15 cellular contexts compared by ENCODE assay signal in genomic region chr9:13175732-13176131, GRCh38.
DNase-seq lines count a peak whose midpoint lies in the region; ATAC-seq, FAIRE-seq and TF ChIP-seq lines count a peak whose summit lies in the region.
"Had no signal": no experiment of that assay in that cellular context is flagged by ENCODE, and none has a peak within 500 bp of the region (broad histone marks: within the 10 kb centered on the region; RNA-seq: fewer than 3 reads in every experiment).

No MANE protein-coding gene starts in this region.

- H3F3A ChIP-seq in GM23338 (replicated peaks; ENCODE audit: low read depth) = no peaks in the 10 kb centered on the region

- H3K4me2 ChIP-seq in GM23338 = no peak overlapping the region
- H3K4me2 ChIP-seq: BLaER1 treated with 17β-estradiol and CSF1 and Interleukin-3, amounts not matched to agents 10 nM and 100 nM had no signal

- H3K27me3 Mint-ChIP-seq in GM23338 (ENCODE audit: insufficient read depth, low read depth, poor library complexity) (no peaks in the 10 kb centered on the region), WTC11 (ENCODE audit: low read depth) (no peaks in the 10 kb centered on the region), mesothelial cell of epicardium (ENCODE audit: low read depth) (no peaks in the 10 kb centered on the region)
- H3K27me3 Mint-ChIP-seq: CD4-positive, alpha-beta T cell had no signal

- H3K27ac ChIP-seq in GM23338 (ENCODE audit: low read depth) = no peak overlapping the region
- no peak overlapping the region for H3K27ac ChIP-seq in kidney (ENCODE audit: low read depth in 2 of 2, low read length in 2 of 2)
- H3K27ac ChIP-seq: BLaER1 treated with 17β-estradiol and CSF1 and Interleukin-3, amounts not matched to agents 10 nM and 100 nM had no signal

- no peaks in the 10 kb centered on the region for H3K9me2 ChIP-seq in GM23338 (ENCODE audit: insufficient read depth)

- POLR2A ChIA-PET in WTC11 (lab: Charles Lee) = no interaction called here

- peak; percentile 42 for FAIRE-seq in kidney (lab: Jason Lieb, UNC)
- FAIRE-seq: HTR-8/SVneo had no signal

- no peak overlapping the region for H3K9ac ChIP-seq in kidney (ENCODE audit: low read length in 2 of 2)
- H3K9ac ChIP-seq: BLaER1 treated with 17β-estradiol and CSF1 and Interleukin-3, amounts not matched to agents 10 nM and 100 nM had no signal

- intact Hi-C loops in kidney (cut with DNase I) = no loop called here

- CTCF ChIA-PET in WTC11 (lab: Charles Lee) = no interaction called here

- no peak overlapping the region for H3K4me3 ChIP-seq in GM23338
- H3K4me3 ChIP-seq in kidney (ENCODE audit: low read length in 2 of 2) = peak overlapping the region in 1 of 2 donors; percentile 52
- H3K4me3 ChIP-seq: BLaER1 treated with 17β-estradiol and CSF1 and Interleukin-3, amounts not matched to agents 10 nM and 100 nM had no signal

- no peaks in the 10 kb centered on the region for H3K9me3 ChIP-seq in kidney (ENCODE audit: control insufficient read depth in 1 of 2, low read length in 2 of 2)
- H3K9me3 ChIP-seq: BLaER1 treated with 17β-estradiol and CSF1 and Interleukin-3, amounts not matched to agents 10 nM and 100 nM had no signal

- DNase-seq in GM23338 (ENCODE audit: low spot score) = no peak
- no peak for DNase-seq in WTC11 (ENCODE audit: low spot score)
- DNase-seq in kidney = no peak
- no peak for DNase-seq in mesothelial cell of epicardium (ENCODE audit: low spot score in 2 of 2, unreplicated experiment in 2 of 2)
- no peak for DNase-seq in activated T-cell treated with anti-CD3 and anti-CD28 coated beads, Interleukin-2, amount 50 U/mL, for 48 hours
- DNase-seq in nucleus accumbens (lab: John Stamatoyannopoulos, UW) = no peak
- DNase-seq: ACHN; Calu3; CD4-positive, alpha-beta T cell; DMS 273 treated with DMSO at 0.1 percent for 48 hours; H7 had no signal

- H3K4me1 Mint-ChIP-seq in GM23338 (no peaks in the 10 kb centered on the region), WTC11 (no peaks in the 10 kb centered on the region), mesothelial cell of epicardium (peaks cover 43% of the 10 kb centered on the region)

- H3K4me3 Mint-ChIP-seq in GM23338 (no peak overlapping the region), WTC11 (no peak overlapping the region), mesothelial cell of epicardium (no peak overlapping the region)
- H3K4me3 Mint-ChIP-seq: CD4-positive, alpha-beta T cell had no signal

- 0 out of 2 replicates have a peak overlapping the region, but pooled peaks have one; percentile 52 for H3K27ac Mint-ChIP-seq in GM23338
- H3K27ac Mint-ChIP-seq in WTC11 = peak overlapping the region; percentile 18; the same call in 1 of the 2 replicates
- H3K27ac Mint-ChIP-seq in mesothelial cell of epicardium = peak overlapping the region; percentile 47
- H3K27ac Mint-ChIP-seq: CD4-positive, alpha-beta T cell had no signal

- ATAC-seq in GM23338 (no peak), WTC11 (no peak), HG02610 (IDR thresholded peaks at IDR 0.05; ENCODE audit: unreplicated experiment) (no peak), GM18858 (IDR thresholded peaks at IDR 0.05; ENCODE audit: unreplicated experiment) (no peak)

- no peaks in the 10 kb centered on the region for H3K4me1 ChIP-seq in GM23338 (ENCODE audit: insufficient read depth)
- H3K4me1 ChIP-seq in kidney (ENCODE audit: control insufficient read depth in 1 of 2, insufficient read depth in 1 of 2, low read depth in 1 of 2, low read length in 2 of 2) = no peaks in the 10 kb centered on the region
- H3K4me1 ChIP-seq: BLaER1 treated with 17β-estradiol and CSF1 and Interleukin-3, amounts not matched to agents 10 nM and 100 nM had no signal

- H3K36me3 ChIP-seq in GM23338 (ENCODE audit: insufficient read depth) (no peaks in the 10 kb centered on the region), kidney (ENCODE audit: control insufficient read depth in 1 of 2, insufficient read depth in 2 of 2, low read length in 2 of 2) (peaks cover 0 to 3% of the 10 kb centered on the region in 2 donors)
- H3K36me3 ChIP-seq: BLaER1 treated with 17β-estradiol and CSF1 and Interleukin-3, amounts not matched to agents 10 nM and 100 nM had no signal

- no peaks in the 10 kb centered on the region for H3K27me3 ChIP-seq in GM23338 (ENCODE audit: insufficient read depth)
- H3K27me3 ChIP-seq: BLaER1 treated with 17β-estradiol and CSF1 and Interleukin-3, amounts not matched to agents 10 nM and 100 nM had no signal

- no peaks in the 10 kb centered on the region for H3K79me2 ChIP-seq in GM23338 (replicated peaks; ENCODE audit: insufficient read depth)

- no peaks in the 10 kb centered on the region for H4K20me1 ChIP-seq in GM23338 (replicated peaks; ENCODE audit: insufficient read depth)
- H4K20me1 ChIP-seq: BLaER1 treated with 17β-estradiol and CSF1 and Interleukin-3, amounts not matched to agents 10 nM and 100 nM had no signal

- H3K9me3 Mint-ChIP-seq in GM23338 = no peaks in the 10 kb centered on the region
- H3K9me3 Mint-ChIP-seq in WTC11 = no peaks in the 10 kb centered on the region
- peaks cover 4% of the 10 kb centered on the region for H3K9me3 Mint-ChIP-seq in mesothelial cell of epicardium

- no peak overlapping the region for H2AFZ ChIP-seq in GM23338

- TF ChIP-seq CTCF in GM23338 (conservative IDR thresholded peaks at IDR 0.05; ENCODE audit: low read depth in 2 of 2) (no peak), WTC11 (IDR thresholded peaks at IDR 0.05) (no peak), kidney (IDR thresholded peaks at IDR 0.05; ENCODE audit: borderline replicate concordance, extremely low read depth, insufficient read depth) (no peak), mesothelial cell of epicardium (IDR thresholded peaks at IDR 0.05; ENCODE audit: unreplicated experiment) (no peak)

- H3K36me3 Mint-ChIP-seq in GM23338 (ENCODE audit: low read depth) (peaks cover 9% of the 10 kb centered on the region; the same call in 2 of the 3 replicates), WTC11 (peaks cover 18% of the 10 kb centered on the region; the same call in 1 of the 2 replicates), mesothelial cell of epicardium (peaks cover 39% of the 10 kb centered on the region)

TF ChIP-seq in GM23338, 12 proteins besides CTCF, POLR2A, EP300 and RAD21 (continues in another document):
- no peak for TF ChIP-seq EZH2 (IDR thresholded peaks at IDR 0.05; ENCODE audit: low read depth, unreplicated experiment)
- TF ChIP-seq NANOG (IDR thresholded peaks at IDR 0.05; ENCODE audit: borderline replicate concordance) = no peak
- TF ChIP-seq ZNF331 (CRISPR knock-in tag; IDR thresholded peaks at IDR 0.05; ENCODE audit: low read depth) = no peak
- TF ChIP-seq, protein P1, sequence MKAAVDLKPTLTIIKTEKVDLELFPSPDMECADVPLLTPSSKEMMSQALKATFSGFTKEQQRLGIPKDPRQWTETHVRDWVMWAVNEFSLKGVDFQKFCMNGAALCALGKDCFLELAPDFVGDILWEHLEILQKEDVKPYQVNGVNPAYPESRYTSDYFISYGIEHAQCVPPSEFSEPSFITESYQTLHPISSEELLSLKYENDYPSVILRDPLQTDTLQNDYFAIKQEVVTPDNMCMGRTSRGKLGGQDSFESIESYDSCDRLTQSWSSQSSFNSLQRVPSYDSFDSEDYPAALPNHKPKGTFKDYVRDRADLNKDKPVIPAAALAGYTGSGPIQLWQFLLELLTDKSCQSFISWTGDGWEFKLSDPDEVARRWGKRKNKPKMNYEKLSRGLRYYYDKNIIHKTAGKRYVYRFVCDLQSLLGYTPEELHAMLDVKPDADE (IDR thresholded peaks at IDR 0.05) = no peak
- no peak for TF ChIP-seq ZNF114 (CRISPR knock-in tag; IDR thresholded peaks at IDR 0.05)
- no peak for TF ChIP-seq POLR2AphosphoS5 (IDR thresholded peaks at IDR 0.05; ENCODE audit: low read depth)
- no peak for TF ChIP-seq EZH2phosphoT487 (IDR thresholded peaks at IDR 0.05; ENCODE audit: unreplicated experiment)

TF ChIP-seq in WTC11, 78 proteins besides CTCF, POLR2A, EP300 and RAD21:
- TF ChIP-seq GABPB1 (CRISPR knock-in tag; IDR thresholded peaks at IDR 0.05) (peak; percentile 13; the same call in 1 of the 2 replicates), TEAD1 (CRISPR knock-in tag; IDR thresholded peaks at IDR 0.05) (no peak)
- TF ChIP-seq, protein P2, sequence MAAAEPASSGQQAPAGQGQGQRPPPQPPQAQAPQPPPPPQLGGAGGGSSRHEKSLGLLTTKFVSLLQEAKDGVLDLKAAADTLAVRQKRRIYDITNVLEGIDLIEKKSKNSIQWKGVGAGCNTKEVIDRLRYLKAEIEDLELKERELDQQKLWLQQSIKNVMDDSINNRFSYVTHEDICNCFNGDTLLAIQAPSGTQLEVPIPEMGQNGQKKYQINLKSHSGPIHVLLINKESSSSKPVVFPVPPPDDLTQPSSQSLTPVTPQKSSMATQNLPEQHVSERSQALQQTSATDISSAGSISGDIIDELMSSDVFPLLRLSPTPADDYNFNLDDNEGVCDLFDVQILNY (CRISPR knock-in tag; IDR thresholded peaks at IDR 0.05) = no peak
- TF ChIP-seq, protein P3, sequence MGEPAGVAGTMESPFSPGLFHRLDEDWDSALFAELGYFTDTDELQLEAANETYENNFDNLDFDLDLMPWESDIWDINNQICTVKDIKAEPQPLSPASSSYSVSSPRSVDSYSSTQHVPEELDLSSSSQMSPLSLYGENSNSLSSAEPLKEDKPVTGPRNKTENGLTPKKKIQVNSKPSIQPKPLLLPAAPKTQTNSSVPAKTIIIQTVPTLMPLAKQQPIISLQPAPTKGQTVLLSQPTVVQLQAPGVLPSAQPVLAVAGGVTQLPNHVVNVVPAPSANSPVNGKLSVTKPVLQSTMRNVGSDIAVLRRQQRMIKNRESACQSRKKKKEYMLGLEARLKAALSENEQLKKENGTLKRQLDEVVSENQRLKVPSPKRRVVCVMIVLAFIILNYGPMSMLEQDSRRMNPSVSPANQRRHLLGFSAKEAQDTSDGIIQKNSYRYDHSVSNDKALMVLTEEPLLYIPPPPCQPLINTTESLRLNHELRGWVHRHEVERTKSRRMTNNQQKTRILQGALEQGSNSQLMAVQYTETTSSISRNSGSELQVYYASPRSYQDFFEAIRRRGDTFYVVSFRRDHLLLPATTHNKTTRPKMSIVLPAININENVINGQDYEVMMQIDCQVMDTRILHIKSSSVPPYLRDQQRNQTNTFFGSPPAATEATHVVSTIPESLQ (CRISPR knock-in tag; IDR thresholded peaks at IDR 0.05) = no peak
TF ChIP-seq in WTC11: peak in this region for 1.
